ENCODE assay signal across 1 cellular context in genomic region chr21:33399821-33400220, GRCh38.
TF ChIP-seq lines count a peak whose summit lies in the region.

No MANE protein-coding gene starts in this region.

TF ChIP-seq in HEK293, 187 proteins besides CTCF, POLR2A, EP300 and RAD21 (continued from another document):
- TF ChIP-seq ZBTB26 (tag by site-specific recombination; optimal IDR thresholded peaks at IDR 0.05), result no peak
- no peak for TF ChIP-seq ZEB2 (tag by site-specific recombination; IDR thresholded peaks at IDR 0.05)
- TF ChIP-seq GLIS1 (tag by site-specific recombination; IDR thresholded peaks at IDR 0.05), result peak; percentile 90
- TF ChIP-seq ZNF362 (tag by site-specific recombination; IDR thresholded peaks at IDR 0.05), result no peak
- no peak for TF ChIP-seq TSHZ1 (tag by site-specific recombination; IDR thresholded peaks at IDR 0.05; ENCODE audit: borderline replicate concordance)
TF ChIP-seq in HEK293: peak in this region for 2.
